In the genomic region with DNA sequence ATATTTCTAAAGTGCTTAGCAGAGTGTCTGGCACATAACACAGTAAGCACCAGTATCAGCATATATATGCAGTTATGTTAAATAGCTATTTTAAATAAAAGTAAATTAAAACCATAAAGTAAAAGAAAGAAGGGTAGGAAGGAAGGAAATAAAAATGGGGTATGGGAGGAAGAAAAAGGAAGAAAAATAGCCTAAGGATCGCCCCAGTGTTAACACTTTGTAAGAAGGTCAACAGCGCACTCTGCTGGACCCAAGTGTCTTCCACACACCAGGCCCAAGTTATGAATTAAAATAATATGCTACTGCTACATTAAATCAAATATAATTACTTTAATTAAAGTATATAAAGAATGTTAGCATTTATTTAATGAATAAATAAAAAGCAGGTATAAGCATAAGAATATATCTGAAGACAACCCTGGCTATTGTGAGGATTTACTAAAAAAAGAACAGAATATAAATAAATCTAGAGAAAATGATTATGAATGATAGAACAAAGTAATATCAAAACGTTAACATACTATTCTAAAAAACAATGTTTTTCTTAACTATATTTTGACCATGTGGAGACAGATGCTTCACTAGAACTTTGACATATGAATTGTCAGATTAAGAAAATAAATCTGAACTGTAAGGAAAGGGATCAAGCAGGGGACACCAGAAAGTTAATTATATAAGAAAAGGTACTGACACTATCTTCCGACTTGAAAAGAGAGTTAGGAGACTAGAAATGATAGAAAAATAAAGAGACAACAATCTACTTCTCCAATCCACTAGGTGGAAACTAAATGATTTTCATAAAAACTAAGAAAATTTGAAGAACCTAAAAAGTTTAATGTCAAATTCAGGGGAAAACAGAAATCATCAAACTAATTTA, we compare ENCODE assay signal across 8 cellular contexts. TPM values are rescaled to one million over a fixed set of nuclear protein-coding genes. Genes with fewer than 3 reads are reported as not detected.
A peak's percentile ranks its signal among the peaks of the same experiment; 100 is the strongest.
DNase-seq lines count a peak whose midpoint lies in the region; ATAC-seq, FAIRE-seq and TF ChIP-seq lines count a peak whose summit lies in the region.

No MANE protein-coding gene starts in this region.

- TF ChIP-seq CTCF in fibroblast of the aortic adventitia (IDR thresholded peaks at IDR 0.05; ENCODE audit: insufficient read depth, low read length) (peak; percentile 82), pancreas (IDR thresholded peaks at IDR 0.05) (peak; percentile 28 to 56 (median 52))

- 32 to 37% methylated on average over 4 of the region's 4 CpGs for WGBS in pancreas, 2 donors

- ATAC-seq in HG02885 (IDR thresholded peaks at IDR 0.05; ENCODE audit: poor library complexity, unreplicated experiment): peak; percentile 51
- peak; percentile 67 to 84 (median 80) for ATAC-seq in pancreas
- no peak for ATAC-seq in GM19455 (IDR thresholded peaks at IDR 0.05; ENCODE audit: unreplicated experiment)
- no peak for ATAC-seq in HG03520 (IDR thresholded peaks at IDR 0.05; ENCODE audit: unreplicated experiment)

- no peak overlapping the region for H3K27ac ChIP-seq in pancreas

- FAIRE-seq in pancreas (lab: Jason Lieb, UNC): peak; percentile 26

- H3K9me3 ChIP-seq in pancreas: no peaks in the 10 kb centered on the region

- intact Hi-C loops in pancreas (cut with DNase I): loop anchor here in 1 of 3 donors (10.0 kb wide), 2 partner anchors 203 to 423 kb away; no protein-coding TSS in a partner anchor

- no peaks in the 10 kb centered on the region for H3K36me3 ChIP-seq in pancreas

- H3K27me3 ChIP-seq in pancreas: no peaks in the 10 kb centered on the region

- H3K4me3 ChIP-seq in fibroblast of the aortic adventitia (ENCODE audit: low read depth, low read length) (no peak overlapping the region), pancreas (no peak overlapping the region)

- H3K4me1 ChIP-seq in pancreas: no peaks in the 10 kb centered on the region

- DNase-seq in COR-L47 (lab: John Stamatoyannopoulos, UW) (peak; percentile 19), NOMO-1 (lab: John Stamatoyannopoulos, UW; ENCODE audit: unreplicated experiment in 2 of 2) (peak; percentile 33 to 39), activated T-cell treated with anti-CD3 and anti-CD28 coated beads for 24 hours (ENCODE audit: low read depth) (peak; percentile 29), fibroblast of the aortic adventitia (ENCODE audit: low read depth) (peak; percentile 86), pancreas (peak in 5 of 6 donors; percentile 16 to 64 (median 44))

RNA-seq across cellular contexts. Expression of a gene that starts 25.9 kb away (rescaled TPM):
- 2.0 and 20.9 TPM in 2 replicates for total RNA-seq in fibroblast of the aortic adventitia (ENCODE audit: low replicate concordance)
- total RNA-seq in pancreas: under 1 TPM; 0.09 to 0.59 (median 0.36) TPM
- polyA plus RNA-seq in pancreas: under 1 TPM; 0.09 to 0.15 TPM

Comparison
In these comparisons a context has a peak if more than half of its experiments do, and no peak if none do; other contexts are left out.
1. DNase-seq: peak in every context shown above with its lines; median percentile 86 in fibroblast of the aortic adventitia; 44 in pancreas; 36 in NOMO-1; 29 in activated T-cell treated with anti-CD3 and anti-CD28 coated beads for 24 hours; 19 in COR-L47.
2. ATAC-seq: peak in HG02885 (single experiment) and pancreas (4 of 4); none in GM19455 (single experiment) and HG03520 (single experiment).